Comparison of ENCODE assay signal across 18 cellular contexts in the genomic region with DNA sequence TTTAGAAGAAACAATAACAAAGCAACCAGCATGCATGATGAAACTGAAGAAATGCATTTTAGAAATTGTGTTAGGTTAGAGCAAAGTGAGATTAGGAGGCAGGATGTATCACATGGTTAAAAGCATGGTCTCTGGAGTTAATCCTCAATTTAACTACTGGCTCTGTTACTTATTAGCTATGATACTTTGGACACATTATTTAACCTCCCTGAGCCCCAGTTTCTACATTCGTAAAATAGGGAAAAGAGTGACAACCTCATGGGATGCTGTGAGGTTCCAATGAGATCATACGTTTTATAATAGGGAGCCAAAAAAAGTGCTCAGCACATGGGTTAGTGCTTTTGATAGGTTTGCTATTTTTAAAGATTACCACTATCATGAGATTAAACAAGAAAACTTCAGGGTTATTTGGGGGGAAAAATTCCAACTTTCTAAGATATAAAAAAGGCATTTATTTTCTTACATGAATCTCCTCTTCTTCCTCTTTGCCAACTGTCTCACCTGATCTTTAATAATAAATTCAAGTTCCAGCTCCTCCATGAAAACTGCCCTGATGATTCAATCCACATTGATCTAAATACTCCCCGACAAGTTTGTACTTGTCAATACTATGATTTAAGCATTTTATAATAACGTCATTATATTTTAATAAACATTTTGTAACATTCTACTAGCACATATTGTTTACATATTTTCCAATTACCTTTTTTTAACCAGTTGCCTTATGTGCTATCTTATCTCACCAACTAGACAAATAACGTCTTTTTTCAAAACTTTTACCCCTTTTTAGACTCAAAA. TPM values are rescaled to one million over a fixed set of nuclear protein-coding genes. Genes with fewer than 3 reads are reported as not detected.
DNase-seq lines count a peak whose midpoint lies in the region; ATAC-seq and TF ChIP-seq lines count a peak whose summit lies in the region.
"Had no signal": no experiment of that assay in that cellular context is flagged by ENCODE, and none has a peak within 500 bp of the region (broad histone marks: within the 10 kb centered on the region; RNA-seq: fewer than 3 reads in every experiment).

No MANE protein-coding gene starts in this region.

- TF ChIP-seq CTCF in DND-41 (IDR thresholded peaks at IDR 0.05; ENCODE audit: borderline replicate concordance, extremely low read depth, low read length, poor library complexity, severe bottlenecking) (no peak), epithelial cell of esophagus (IDR thresholded peaks at IDR 0.05; ENCODE audit: insufficient read depth, low read depth, low read length, missing control alignments) (no peak), nephron (IDR thresholded peaks at IDR 0.05; ENCODE audit: unreplicated experiment in 3 of 3) (no peak)

- POLR2A ChIA-PET in activated CD4-positive, alpha-beta T cell treated with anti-CD3 and anti-CD28 coated beads for 36 hours (lab: Charles Lee): interaction anchor here (0.6 to 1.2 kb wide), 2 partner anchors 104 to 149 kb away, joined by 5 read pairs; a partner anchor contains a TSS

- no peak for ATAC-seq in DND-41 (ENCODE audit: insufficient read depth, low read depth)
- ATAC-seq in activated CD4-positive, alpha-beta T cell treated with anti-CD3 and anti-CD28 coated beads for 36 hours: no peak
- no peak for ATAC-seq in GM18505 (IDR thresholded peaks at IDR 0.05; ENCODE audit: unreplicated experiment)
- ATAC-seq in GM18517 (IDR thresholded peaks at IDR 0.05; ENCODE audit: unreplicated experiment): no peak
- ATAC-seq: naive thymus-derived CD4-positive, alpha-beta T cell; right cardiac atrium; WTC11 had no signal

- no peaks in the 10 kb centered on the region for H3K27me3 Mint-ChIP-seq in nephron (ENCODE audit: low read depth)
- H3K27me3 Mint-ChIP-seq in activated CD4-positive, alpha-beta T cell treated with anti-CD3 and anti-CD28 coated beads for 36 hours: no peaks in the 10 kb centered on the region
- H3K27me3 Mint-ChIP-seq: naive thymus-derived CD4-positive, alpha-beta T cell had no signal

- no peaks in the 10 kb centered on the region for H3K27me3 ChIP-seq in DND-41 (ENCODE audit: insufficient read depth, low read length, poor library complexity)
- H3K27me3 ChIP-seq: SJSA1, stomach had no signal

- peaks cover 5% of the 10 kb centered on the region for H3K36me3 ChIP-seq in DND-41 (ENCODE audit: insufficient read depth, low read length)

- peaks cover 28% of the 10 kb centered on the region for H3K36me3 Mint-ChIP-seq in nephron (ENCODE audit: low read depth)
- peaks cover 17% of the 10 kb centered on the region for H3K36me3 Mint-ChIP-seq in activated CD4-positive, alpha-beta T cell treated with anti-CD3 and anti-CD28 coated beads for 36 hours (ENCODE audit: low read depth)

- peaks cover 94% of the 10 kb centered on the region for H3K79me2 ChIP-seq in DND-41 (ENCODE audit: insufficient read depth, low read length)

- H3K4me1 Mint-ChIP-seq in nephron: peaks cover 26% of the 10 kb centered on the region
- H3K4me1 Mint-ChIP-seq in activated CD4-positive, alpha-beta T cell treated with anti-CD3 and anti-CD28 coated beads for 36 hours: peaks cover 44% of the 10 kb centered on the region

- H3K4me2 ChIP-seq in DND-41 (ENCODE audit: insufficient read depth, low read length): peak overlapping the region; percentile 30; the same call in 1 of the 2 replicates

- H3K9me3 ChIP-seq in DND-41 (ENCODE audit: insufficient read depth, low read length, severe bottlenecking): no peaks in the 10 kb centered on the region
- H3K9me3 ChIP-seq: SJSA1, stomach had no signal

- H3K9ac ChIP-seq in DND-41 (ENCODE audit: low read depth, low read length): no peak overlapping the region

- H4K20me1 ChIP-seq in DND-41 (ENCODE audit: insufficient read depth, low read length): peaks cover 7% of the 10 kb centered on the region; the same call in 1 of the 2 replicates

- no peak overlapping the region for H3K27ac ChIP-seq in DND-41 (ENCODE audit: low read length)
- H3K27ac ChIP-seq: SJSA1, stomach had no signal

- intact Hi-C loops in activated CD4-positive, alpha-beta T cell treated with anti-CD3 and anti-CD28 coated beads for 36 hours (cut with DNase I, micrococcal nuclease): no loop called here

- peak overlapping the region; percentile 10 to 17 (median 12) for H3K4me3 Mint-ChIP-seq in nephron
- no peak overlapping the region for H3K4me3 Mint-ChIP-seq in activated CD4-positive, alpha-beta T cell treated with anti-CD3 and anti-CD28 coated beads for 36 hours
- H3K4me3 Mint-ChIP-seq: WTC11 had no signal

- CTCF ChIA-PET in activated CD4-positive, alpha-beta T cell treated with anti-CD3 and anti-CD28 coated beads for 36 hours (lab: Charles Lee): interaction anchor here (0.7 to 2.7 kb wide), 5 partner anchors 13 to 144 kb away, joined by 3 to 11 read pairs (median 3); a partner anchor contains a TSS

- H3K27ac Mint-ChIP-seq in nephron: peak overlapping the region; percentile 75 to 83 (median 76)
- H3K27ac Mint-ChIP-seq in activated CD4-positive, alpha-beta T cell treated with anti-CD3 and anti-CD28 coated beads for 36 hours: no peak overlapping the region

- no peak overlapping the region for H3K4me3 ChIP-seq in DND-41 (ENCODE audit: low read depth in 1 of 2, low read length in 2 of 2)
- H3K4me3 ChIP-seq in epithelial cell of esophagus (ENCODE audit: low read length): peak overlapping the region; percentile 14
- H3K4me3 ChIP-seq: SJSA1, stomach had no signal

- no peak for TF ChIP-seq POLR2A in GM18505 (IDR thresholded peaks at IDR 0.05; ENCODE audit: borderline replicate concordance, extremely low read depth, insufficient read depth, insufficient read length)

- no peaks in the 10 kb centered on the region for H3K9me3 Mint-ChIP-seq in nephron
- no peaks in the 10 kb centered on the region for H3K9me3 Mint-ChIP-seq in activated CD4-positive, alpha-beta T cell treated with anti-CD3 and anti-CD28 coated beads for 36 hours (ENCODE audit: low read depth)
- H3K9me3 Mint-ChIP-seq: WTC11 had no signal

- H2AFZ ChIP-seq in DND-41 (ENCODE audit: low read depth, low read length): no peak overlapping the region

- H3K4me1 ChIP-seq in DND-41 (ENCODE audit: insufficient read depth, low read length): peaks cover 22% of the 10 kb centered on the region

- DNase-seq in DND-41: no peak
- peak; percentile 43 for DNase-seq in OCI-M1 (lab: John Stamatoyannopoulos, UW)
- DNase-seq in epithelial cell of esophagus (ENCODE audit: low read depth): peak; percentile 85
- DNase-seq in activated CD4-positive, alpha-beta T cell treated with anti-CD3 and anti-CD28 coated beads for 36 hours: no peak
- no peak for DNase-seq in NCI-H1417 (lab: John Stamatoyannopoulos, UW)
- DNase-seq: C1 segment of cervical spinal cord; dermis blood vessel endothelial cell; kidney glomerular epithelial cell; naive thymus-derived CD4-positive, alpha-beta T cell; NCI-H187 treated with DMSO at 0.1 percent for 48 hours; NCI-H748 treated with DMSO at 0.1 percent for 48 hours; right cardiac atrium; stomach had no signal

RNA-seq across cellular contexts. Expression of a gene that starts 4.6 kb away (rescaled TPM):
- total RNA-seq in activated CD4-positive, alpha-beta T cell treated with anti-CD3 and anti-CD28 coated beads for 36 hours: 100 to 1,000 TPM in 1 of 2 experiments, 10 to 100 TPM in 1; 80.3 to 124 TPM

RNA-seq across cellular contexts. Expression of a gene that starts 14.2 kb away (rescaled TPM):
- total RNA-seq in activated CD4-positive, alpha-beta T cell treated with anti-CD3 and anti-CD28 coated beads for 36 hours: 1 to 10 TPM; 1.7 to 2.6 TPM

Comparison
In these comparisons a context has a peak if more than half of its experiments do, and no peak if none do; other contexts are left out.
1. DNase-seq: peak in OCI-M1 (single experiment) and epithelial cell of esophagus (single experiment); none in DND-41 (single experiment), activated CD4-positive, alpha-beta T cell treated with anti-CD3 and anti-CD28 coated beads for 36 hours (single experiment) and NCI-H1417 (0 of 3).